ENCODE assay signal across 14 cellular contexts in the genomic region with DNA sequence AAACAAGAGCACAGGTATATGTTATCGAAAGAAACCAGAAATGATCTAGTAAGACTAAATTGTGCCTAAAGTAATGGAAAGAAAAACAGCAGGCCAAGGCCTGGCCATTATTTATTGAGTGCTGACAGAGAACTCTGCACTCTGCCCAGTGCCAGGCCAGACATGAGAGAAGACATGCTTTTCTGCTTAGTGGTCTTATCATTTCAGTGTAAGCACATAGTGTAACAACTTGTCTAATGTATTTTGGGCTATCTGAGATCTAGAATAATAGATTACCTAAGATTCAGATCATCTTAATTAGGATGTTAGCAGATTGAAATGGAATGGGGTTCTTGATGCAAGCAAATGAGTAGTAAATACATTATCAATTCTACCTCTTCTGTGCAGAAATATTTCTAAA.
"Had no signal": no experiment of that assay in that cellular context is flagged by ENCODE, and none has a peak within 500 bp of the region (broad histone marks: within the 10 kb centered on the region; RNA-seq: fewer than 3 reads in every experiment).

No MANE protein-coding gene starts in this region.

- H3K4me1 ChIP-seq: breast epithelium had no signal

- DNase-seq: activated CD4-positive, alpha-beta T cell treated with anti-CD3 and anti-CD28 coated beads, Interleukin-2, amount 10 ng/mL, durations not matched to agents 7 days and 5 days; activated CD8-positive, alpha-beta T cell treated with anti-CD3 and anti-CD28 coated beads, Interleukin-2, amount 10 ng/mL, durations not matched to agents 7 days and 5 days; activated naive CD4-positive, alpha-beta T cell treated with anti-CD3 and anti-CD28 coated beads for 36 hours; activated T-cell treated with anti-CD3 and anti-CD28 coated beads, Interleukin-2, amount 50 U/mL, for 24 hours; aorta; effector CD4-positive, alpha-beta T cell; midbrain; nucleus accumbens; stimulated activated CD4-positive, alpha-beta T cell treated with anti-CD3 and anti-CD28 coated beads, Interleukin-2, amount 100 ng/mL, for 24 hours; stimulated activated naive CD4-positive, alpha-beta T cell treated with Interleukin-2 at 50 U/mL for 16 hours; substantia nigra; tibial artery had no signal

- H3K9me3 ChIP-seq: breast epithelium, tibial artery had no signal

- H3K4me3 ChIP-seq: breast epithelium, lung, tibial artery had no signal

- ATAC-seq: activated CD8-positive, alpha-beta T cell treated with anti-CD3 and anti-CD28 coated beads, Interleukin-2, amount 10 ng/mL, durations not matched to agents 7 days and 5 days had no signal

- H3K27ac ChIP-seq: breast epithelium had no signal

- H3K27me3 ChIP-seq: breast epithelium, tibial artery had no signal

- H3K36me3 ChIP-seq: breast epithelium, tibial artery had no signal
